In genomic region chr1:145886811-145887210, GRCh38 we compare ENCODE assay signal across 1 cellular context.
TF ChIP-seq lines count a peak whose summit lies in the region.

No MANE protein-coding gene starts in this region.

TF ChIP-seq in WTC11, 78 proteins besides CTCF, POLR2A, EP300 and RAD21 (continued from another document):
- TF ChIP-seq HMGXB4 (CRISPR knock-in tag; IDR thresholded peaks at IDR 0.05) (no peak), IRF1 (CRISPR knock-in tag; IDR thresholded peaks at IDR 0.05) (no peak), ZNF532 (CRISPR knock-in tag; IDR thresholded peaks at IDR 0.05; ENCODE audit: borderline replicate concordance) (no peak), ZNF671 (CRISPR knock-in tag; IDR thresholded peaks at IDR 0.05) (no peak), FOXJ3 (CRISPR knock-in tag; IDR thresholded peaks at IDR 0.05; ENCODE audit: borderline replicate concordance) (no peak), ZNF425 (CRISPR knock-in tag; conservative IDR thresholded peaks at IDR 0.05) (no peak), PRDM15 (CRISPR knock-in tag; IDR thresholded peaks at IDR 0.05) (no peak), SMAD4 (CRISPR knock-in tag; IDR thresholded peaks at IDR 0.05) (no peak), USF1 (CRISPR knock-in tag; IDR thresholded peaks at IDR 0.05) (no peak), PREB (CRISPR knock-in tag; IDR thresholded peaks at IDR 0.05; ENCODE audit: borderline replicate concordance) (no peak), SP1 (CRISPR knock-in tag; conservative IDR thresholded peaks at IDR 0.05) (no peak), AFF4 (CRISPR knock-in tag; IDR thresholded peaks at IDR 0.05; ENCODE audit: borderline replicate concordance) (no peak)
TF ChIP-seq in WTC11: peak in this region for 0.
